ENCODE assay signal across 8 cellular contexts in the genomic region with DNA sequence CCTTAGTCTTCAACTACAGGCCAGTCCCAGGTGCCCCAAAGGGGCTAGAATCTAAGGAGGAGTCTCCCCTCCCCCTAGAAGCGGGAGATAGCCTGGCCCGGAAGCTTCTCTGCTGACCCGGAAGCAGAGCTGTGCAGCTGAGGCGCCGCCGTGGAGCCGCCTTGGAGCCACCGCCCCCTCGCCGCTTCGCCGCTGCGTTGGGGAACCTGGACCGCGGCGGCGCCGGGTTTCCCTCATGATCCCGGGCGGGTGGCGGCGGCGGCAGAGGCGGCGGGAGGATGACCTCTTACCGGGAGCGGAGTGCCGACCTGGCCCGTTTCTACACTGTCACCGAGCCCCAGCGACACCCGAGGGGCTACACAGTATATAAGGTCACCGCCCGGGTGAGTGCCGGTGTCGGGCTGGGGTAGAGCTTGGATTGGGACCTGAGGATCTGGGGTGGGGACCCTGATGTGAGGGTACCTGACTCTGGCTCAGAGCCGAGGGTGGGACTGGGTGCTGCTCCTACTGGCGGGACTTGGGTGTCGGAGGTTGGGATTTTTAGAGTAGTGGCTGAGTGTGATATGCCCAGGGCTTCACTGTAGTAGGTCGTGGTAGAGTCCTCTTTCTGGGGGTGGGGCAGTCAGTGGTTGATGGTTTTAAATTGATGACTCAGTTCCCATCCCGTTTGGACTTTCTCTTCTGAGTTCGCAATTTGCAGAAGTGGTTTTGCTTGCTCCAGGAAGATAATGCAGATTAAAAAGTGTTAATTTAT. TPM values are rescaled to one million over a fixed set of nuclear protein-coding genes. Genes with fewer than 3 reads are reported as not detected.
DNase-seq lines count a peak whose midpoint lies in the region; ATAC-seq and TF ChIP-seq lines count a peak whose summit lies in the region.

A gene with protein sequence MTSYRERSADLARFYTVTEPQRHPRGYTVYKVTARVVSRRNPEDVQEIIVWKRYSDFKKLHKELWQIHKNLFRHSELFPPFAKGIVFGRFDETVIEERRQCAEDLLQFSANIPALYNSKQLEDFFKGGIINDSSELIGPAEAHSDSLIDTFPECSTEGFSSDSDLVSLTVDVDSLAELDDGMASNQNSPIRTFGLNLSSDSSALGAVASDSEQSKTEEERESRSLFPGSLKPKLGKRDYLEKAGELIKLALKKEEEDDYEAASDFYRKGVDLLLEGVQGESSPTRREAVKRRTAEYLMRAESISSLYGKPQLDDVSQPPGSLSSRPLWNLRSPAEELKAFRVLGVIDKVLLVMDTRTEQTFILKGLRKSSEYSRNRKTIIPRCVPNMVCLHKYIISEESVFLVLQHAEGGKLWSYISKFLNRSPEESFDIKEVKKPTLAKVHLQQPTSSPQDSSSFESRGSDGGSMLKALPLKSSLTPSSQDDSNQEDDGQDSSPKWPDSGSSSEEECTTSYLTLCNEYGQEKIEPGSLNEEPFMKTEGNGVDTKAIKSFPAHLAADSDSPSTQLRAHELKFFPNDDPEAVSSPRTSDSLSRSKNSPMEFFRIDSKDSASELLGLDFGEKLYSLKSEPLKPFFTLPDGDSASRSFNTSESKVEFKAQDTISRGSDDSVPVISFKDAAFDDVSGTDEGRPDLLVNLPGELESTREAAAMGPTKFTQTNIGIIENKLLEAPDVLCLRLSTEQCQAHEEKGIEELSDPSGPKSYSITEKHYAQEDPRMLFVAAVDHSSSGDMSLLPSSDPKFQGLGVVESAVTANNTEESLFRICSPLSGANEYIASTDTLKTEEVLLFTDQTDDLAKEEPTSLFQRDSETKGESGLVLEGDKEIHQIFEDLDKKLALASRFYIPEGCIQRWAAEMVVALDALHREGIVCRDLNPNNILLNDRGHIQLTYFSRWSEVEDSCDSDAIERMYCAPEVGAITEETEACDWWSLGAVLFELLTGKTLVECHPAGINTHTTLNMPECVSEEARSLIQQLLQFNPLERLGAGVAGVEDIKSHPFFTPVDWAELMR (plus strand): TSS at position 115 of the 754 bp plus-strand sequence. CDS start 164 bp downstream, at position 279.

- ATAC-seq in HG02840 (IDR thresholded peaks at IDR 0.05; ENCODE audit: low FRiP score, unreplicated experiment): peak; percentile 97
- ATAC-seq in left ventricle myocardium superior: peak; percentile 99
- peak; percentile 99 to 100 (median 99) for ATAC-seq in psoas muscle

- H3K9me3 ChIP-seq in psoas muscle: no peaks in the 10 kb centered on the region

- peaks cover 0 to 12% (median 0%) of the 10 kb centered on the region in 3 donors for H3K27me3 ChIP-seq in psoas muscle (ENCODE audit: insufficient read depth in 3 of 3, low read length in 2 of 3)

- H3K36me3 ChIP-seq in psoas muscle (ENCODE audit: insufficient read depth in 1 of 2, low read depth in 1 of 2) (no peaks in the 10 kb centered on the region), urinary bladder (ENCODE audit: insufficient read depth) (no peaks in the 10 kb centered on the region)

- TF ChIP-seq CTCF in GM13977 (IDR thresholded peaks at IDR 0.05; ENCODE audit: extremely low read depth, insufficient read depth, missing control alignments): no peak
- no peak for TF ChIP-seq CTCF in psoas muscle (IDR thresholded peaks at IDR 0.05)

- WGBS in psoas muscle, 3 donors: 0% methylated on average over 30 to 42 of the region's 42 CpGs
- WGBS in urinary bladder: under 1% methylated on average over 42 of the region's 42 CpGs

- peaks cover 23% of the 10 kb centered on the region for H3K4me1 ChIP-seq in psoas muscle
- peaks cover 2% of the 10 kb centered on the region for H3K4me1 ChIP-seq in urinary bladder (ENCODE audit: insufficient read depth)

- in situ Hi-C loops in GM13977 (cut with MboI; ENCODE audit: low pct_unique_long_range_greater_than_20kb, low sequenced_read_pairs, unreplicated experiment): no loop called here

- intact Hi-C loops in T-helper 1 cell treated with Interleukin-12 subunit alpha and Interleukin-12 subunit beta and Interleukin-4 antibody, amounts not matched to agents 30 ng/mL and 1 ng/mL, for 36 hours (cut with micrococcal nuclease): loop anchor here (1.0 to 5.0 kb wide), 8 partner anchors 19 to 1231 kb away; a partner anchor contains a TSS
- intact Hi-C loops in left ventricle myocardium superior (cut with micrococcal nuclease): no loop called here
- intact Hi-C loops in psoas muscle (cut with DNase I): loop anchor here in 1 of 2 donors (2.0 kb wide), 1 partner anchor 35 kb away; no protein-coding TSS in a partner anchor

- H3K27ac ChIP-seq in psoas muscle (peak within 1 kb of the TSS; percentile 87), urinary bladder (ENCODE audit: low read depth) (peak within 1 kb of the TSS; percentile 85)

- DNase-seq in GM13977 (ENCODE audit: low spot score) (peak; percentile 90), NCI-H1436 (lab: John Stamatoyannopoulos, UW) (peak; percentile 87), amniotic stem cell (lab: John Stamatoyannopoulos, UW) (peak; percentile 33), left ventricle myocardium superior (peak; percentile 91), psoas muscle (peak; percentile 86 to 92)

- H3K4me3 ChIP-seq in psoas muscle (peak within 1 kb of the TSS; percentile 96), urinary bladder (ENCODE audit: low read depth, low read length) (peak within 1 kb of the TSS; percentile 85)

RNA-seq across cellular contexts. Expression of the gene that starts here (rescaled TPM):
- total RNA-seq in T-helper 1 cell treated with Interleukin-12 subunit alpha and Interleukin-12 subunit beta and Interleukin-4 antibody, amounts not matched to agents 30 ng/mL and 1 ng/mL, for 36 hours: 14.7 and 16.8 TPM in 2 replicates
- total RNA-seq in left ventricle myocardium superior (9.5 TPM), psoas muscle (10 to 100 TPM; 12.1 to 15.7 (median 13.3) TPM), urinary bladder (72.4 TPM)
- polyA plus RNA-seq in psoas muscle (10 to 100 TPM in 2 of 3 donors, 1 to 10 TPM in 1; 8.0 to 19.8 (median 15.7) TPM), urinary bladder (13.2 TPM)

Comparison
In these comparisons a context has a peak if more than half of its experiments do, and no peak if none do; other contexts are left out.
1. Peak in every context shown above with its lines: DNase-seq, ATAC-seq, H3K4me3 ChIP-seq and H3K27ac ChIP-seq.
2. DNase-seq: peak in every context shown above with its lines; median percentile 91 in left ventricle myocardium superior; 90 in GM13977; 89 in psoas muscle; 87 in NCI-H1436; 33 in amniotic stem cell.